In the genomic region with DNA sequence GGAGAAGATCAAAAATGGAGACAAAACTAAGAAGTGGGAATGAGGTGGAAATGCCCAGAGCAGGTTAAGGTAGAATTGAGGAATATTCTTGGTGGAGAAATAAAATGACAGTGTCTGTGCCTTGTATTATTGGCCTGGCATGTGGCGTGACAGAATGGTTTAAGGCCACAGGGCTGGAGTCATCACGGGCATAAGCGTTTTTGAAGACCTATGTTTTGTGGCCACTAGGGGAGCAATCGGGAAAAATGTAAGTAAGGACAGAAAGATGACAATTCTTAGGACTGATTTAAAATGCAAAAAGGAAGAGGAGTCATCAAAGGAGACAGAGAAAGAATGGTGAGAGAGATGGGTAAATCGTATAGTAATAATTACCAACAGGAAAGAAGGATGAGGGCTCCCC, we compare ENCODE assay signal across 13 cellular contexts.
DNase-seq lines count a peak whose midpoint lies in the region; FAIRE-seq and TF ChIP-seq lines count a peak whose summit lies in the region.
"Had no signal": no experiment of that assay in that cellular context is flagged by ENCODE, and none has a peak within 500 bp of the region (broad histone marks: within the 10 kb centered on the region; RNA-seq: fewer than 3 reads in every experiment).

No MANE protein-coding gene starts in this region.

- FAIRE-seq in GM12892 (lab: Jason Lieb, UNC), result peak; percentile 78
- FAIRE-seq in D721Med (lab: Jason Lieb, UNC), result no peak

- CTCF ChIA-PET in AG04450 (lab: Charles Lee), result interaction anchor here (0.6 to 2.3 kb wide), 5 partner anchors 11 to 266 kb away, joined by 3 to 15 read pairs (median 3); no protein-coding TSS in a partner anchor

- POLR2A ChIA-PET in AG04450 (lab: Yijun Ruan, JAX), result no interaction called here

- no peak overlapping the region for H3K27ac ChIP-seq in AG04450 (ENCODE audit: low read depth, low read length)
- H3K27ac ChIP-seq: ascending aorta, upper lobe of left lung had no signal

- H3K27me3 ChIP-seq in AG04450 (ENCODE audit: control insufficient read depth, insufficient read depth, low read length), result no peaks in the 10 kb centered on the region
- H3K27me3 ChIP-seq: ascending aorta, upper lobe of left lung had no signal

- TF ChIP-seq CTCF in AG04450 (IDR thresholded peaks at IDR 0.05; ENCODE audit: low read depth, low read length) (peak; percentile 36), D721Med (IDR thresholded peaks at IDR 0.05; ENCODE audit: insufficient read depth, missing control alignments) (no peak)

- no peak overlapping the region for H3K4me3 ChIP-seq in AG04450 (ENCODE audit: low read depth, low read length)
- H3K4me3 ChIP-seq: ascending aorta, upper lobe of left lung had no signal

- no peak for TF ChIP-seq POLR2A in GM12892 (IDR thresholded peaks at IDR 0.05; ENCODE audit: low read depth, low read length)

- DNase-seq in AG04450 (ENCODE audit: low read depth, low spot score) (no peak), GM12892 (ENCODE audit: insufficient read length) (no peak), RKO (ENCODE audit: low spot score) (peak; percentile 46), glomerular visceral epithelial cell (ENCODE audit: extremely low spot score) (peak; percentile 18), islet precursor cell (no peak), D721Med (ENCODE audit: insufficient read length, low spot score) (no peak), superior temporal gyrus (ENCODE audit: extremely low spot score) (no peak)
- DNase-seq in activated effector memory CD4-positive, alpha-beta T cell treated with anti-CD3 and anti-CD28 coated beads, Interleukin-2, amount 50 U/mL, for 16 hours, result no peak
- DNase-seq: DMS79 treated with DMSO at 0.1 percent for 48 hours, kidney glomerular epithelial cell, NCI-H2029, upper lobe of left lung had no signal

- no peaks in the 10 kb centered on the region for H3K9me3 ChIP-seq in AG04450 (ENCODE audit: control insufficient read depth, insufficient read depth, low read length)
- H3K9me3 ChIP-seq: ascending aorta, upper lobe of left lung had no signal

Comparison
In these comparisons a context has a peak if more than half of its experiments do, and no peak if none do; other contexts are left out.
1. DNase-seq: peak in RKO (single experiment) and glomerular visceral epithelial cell (single experiment); none in AG04450 (single experiment), GM12892 (single experiment), islet precursor cell (single experiment), D721Med (single experiment), activated effector memory CD4-positive, alpha-beta T cell treated with anti-CD3 and anti-CD28 coated beads, Interleukin-2, amount 50 U/mL, for 16 hours (single experiment) and superior temporal gyrus (single experiment).